8 cellular contexts compared by ENCODE assay signal in the genomic region with DNA sequence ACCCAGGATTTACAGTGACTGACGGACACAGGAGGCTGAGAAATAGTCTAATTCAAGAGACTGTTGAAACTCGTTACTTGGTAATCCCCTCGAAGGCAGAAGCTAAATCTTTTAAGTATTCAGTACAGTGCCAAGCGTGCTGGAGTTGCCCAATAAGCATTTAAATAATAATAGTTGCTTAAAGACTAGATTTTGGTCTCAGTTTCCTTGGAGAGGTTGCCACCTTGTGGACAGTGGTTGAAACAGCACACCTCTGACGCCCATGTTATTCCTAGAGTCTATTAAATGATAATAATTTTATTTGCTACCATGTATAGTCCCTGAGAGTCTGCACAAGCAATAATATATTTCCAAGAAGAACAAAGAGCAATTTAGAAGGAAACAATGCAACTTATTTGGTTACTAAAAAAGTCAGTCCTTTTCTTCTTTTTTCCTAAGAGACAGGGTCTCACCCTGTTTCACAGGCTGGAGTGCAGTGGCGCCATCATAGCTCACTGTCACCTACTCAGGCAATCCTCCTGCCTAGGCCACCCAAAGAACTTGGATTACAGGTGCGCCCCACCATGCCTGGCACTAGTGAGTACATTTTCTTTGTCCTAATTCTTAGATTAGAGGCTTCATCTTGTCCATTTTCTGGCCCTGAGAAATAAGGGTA.
DNase-seq lines count a peak whose midpoint lies in the region; ATAC-seq and TF ChIP-seq lines count a peak whose summit lies in the region.

No MANE protein-coding gene starts in this region.

- ATAC-seq in HG03060 (IDR thresholded peaks at IDR 0.05; ENCODE audit: low read depth, unreplicated experiment) (peak; percentile 46), GM18502 (IDR thresholded peaks at IDR 0.05; ENCODE audit: poor library complexity, unreplicated experiment) (no peak)

- DNase-seq in NCI-H2081 (lab: John Stamatoyannopoulos, UW) (peak; percentile 16 to 34), NCI-H2081 treated with DMSO at 0.1 percent for 48 hours (lab: John Stamatoyannopoulos, UW) (no peak), NCI-H526 treated with DMSO at 0.1 percent for 48 hours (lab: John Stamatoyannopoulos, UW) (peak; percentile 40), fibroblast of gingiva (ENCODE audit: low read depth) (peak; percentile 59), neural crest cell (ENCODE audit: low read depth, low spot score) (peak; percentile 51)
- DNase-seq in activated CD4-positive, alpha-beta memory T cell treated with anti-CD3 and anti-CD28 coated beads, Interleukin-2, amount 10 ng/mL, durations not matched to agents 7 days and 5 days, result peak; percentile 46

- POLR2A ChIA-PET in activated CD4-positive, alpha-beta memory T cell treated with anti-CD3 and anti-CD28 coated beads, Interleukin-2, amount 10 ng/mL, durations not matched to agents 7 days and 5 days (lab: Charles Lee), result no interaction called here

- H3K9me3 Mint-ChIP-seq in activated CD4-positive, alpha-beta memory T cell treated with anti-CD3 and anti-CD28 coated beads, Interleukin-2, amount 10 ng/mL, durations not matched to agents 7 days and 5 days, result no peaks in the 10 kb centered on the region
- H3K9me3 Mint-ChIP-seq in neural crest cell, result no peaks in the 10 kb centered on the region

- no peak overlapping the region for H3K27ac Mint-ChIP-seq in activated CD4-positive, alpha-beta memory T cell treated with anti-CD3 and anti-CD28 coated beads, Interleukin-2, amount 10 ng/mL, durations not matched to agents 7 days and 5 days
- H3K27ac Mint-ChIP-seq in neural crest cell (ENCODE audit: unreplicated experiment), result no peak overlapping the region

- peaks cover 13% of the 10 kb centered on the region for H3K27me3 Mint-ChIP-seq in activated CD4-positive, alpha-beta memory T cell treated with anti-CD3 and anti-CD28 coated beads, Interleukin-2, amount 10 ng/mL, durations not matched to agents 7 days and 5 days
- peaks cover 13% of the 10 kb centered on the region for H3K27me3 Mint-ChIP-seq in neural crest cell (ENCODE audit: low read depth)

- CTCF ChIA-PET in activated CD4-positive, alpha-beta memory T cell treated with anti-CD3 and anti-CD28 coated beads, Interleukin-2, amount 10 ng/mL, durations not matched to agents 7 days and 5 days (lab: Charles Lee), result interaction anchor here (0.7 to 3.8 kb wide), 9 partner anchors 8 to 522 kb away, joined by 3 to 41 read pairs (median 4); no protein-coding TSS in a partner anchor

- H3K36me3 Mint-ChIP-seq in activated CD4-positive, alpha-beta memory T cell treated with anti-CD3 and anti-CD28 coated beads, Interleukin-2, amount 10 ng/mL, durations not matched to agents 7 days and 5 days (ENCODE audit: low read depth), result no peaks in the 10 kb centered on the region
- H3K36me3 Mint-ChIP-seq in neural crest cell (ENCODE audit: low read depth), result no peaks in the 10 kb centered on the region

- peak; percentile 99 for TF ChIP-seq CTCF in neural crest cell (conservative IDR thresholded peaks at IDR 0.05)

- no peak overlapping the region for H3K4me3 Mint-ChIP-seq in activated CD4-positive, alpha-beta memory T cell treated with anti-CD3 and anti-CD28 coated beads, Interleukin-2, amount 10 ng/mL, durations not matched to agents 7 days and 5 days
- no peak overlapping the region for H3K4me3 Mint-ChIP-seq in neural crest cell

- H3K4me1 Mint-ChIP-seq in activated CD4-positive, alpha-beta memory T cell treated with anti-CD3 and anti-CD28 coated beads, Interleukin-2, amount 10 ng/mL, durations not matched to agents 7 days and 5 days, result peaks cover 21% of the 10 kb centered on the region
- no peaks in the 10 kb centered on the region for H3K4me1 Mint-ChIP-seq in neural crest cell
